ENCODE assay signal across 7 cellular contexts in genomic region chr5:123943136-123943535, GRCh38.
"Had no signal": no experiment of that assay in that cellular context is flagged by ENCODE, and none has a peak within 500 bp of the region (broad histone marks: within the 10 kb centered on the region; RNA-seq: fewer than 3 reads in every experiment).

No MANE protein-coding gene starts in this region.

- H3K4me3 ChIP-seq: HAP-1 had no signal

- H3K9me3 ChIP-seq: HAP-1 had no signal

- H3K27ac Mint-ChIP-seq: IgD-negative memory B cell had no signal

- H3K4me3 Mint-ChIP-seq: IgD-negative memory B cell had no signal

- H3K27ac ChIP-seq: HL-60 had no signal

- H3K4me1 Mint-ChIP-seq: IgD-negative memory B cell had no signal

- ATAC-seq: HepG2 had no signal

- DNase-seq: GOT3, H7, KBM-7 had no signal

- H3K36me3 ChIP-seq: HAP-1 had no signal
